Comparison of ENCODE assay signal across 8 cellular contexts in genomic region chr2:149586898-149587219, GRCh38. TPM values are rescaled to one million over a fixed set of nuclear protein-coding genes. Genes with fewer than 3 reads are reported as not detected.
DNase-seq lines count a peak whose midpoint lies in the region; ATAC-seq, FAIRE-seq and TF ChIP-seq lines count a peak whose summit lies in the region.

No MANE protein-coding gene starts in this region.

- peaks cover 6% of the 10 kb centered on the region; the same call in 1 of the 2 replicates for H4K20me1 ChIP-seq in IMR-90 (ENCODE audit: insufficient read depth, low read length)

- H4K8ac ChIP-seq in IMR-90 (ENCODE audit: low read depth in 2 of 2, low read length in 2 of 2) = peak overlapping the region; percentile 92 to 100

- H3K18ac ChIP-seq in IMR-90 (ENCODE audit: low read depth, low read length) = peak overlapping the region; percentile 92

- peak overlapping the region; percentile 95 for H2AFZ ChIP-seq in IMR-90 (replicated peaks; ENCODE audit: low read length, poor library complexity)

- dilution Hi-C loops in IMR-90 (cut with HindIII; ENCODE audit: low sequenced_read_pairs, unreplicated experiment) = no loop called here

- peak overlapping the region; percentile 96 for H2AK9ac ChIP-seq in IMR-90 (replicated peaks; ENCODE audit: low read depth, low read length, poor library complexity)

- H3K56ac ChIP-seq in IMR-90 (ENCODE audit: extremely low read depth, insufficient read depth, low read length) = peak overlapping the region; percentile 99

- TF ChIP-seq EP300 in A549 (IDR thresholded peaks at IDR 0.05) = no peak

- TF ChIP-seq RAD21 in A549 (conservative IDR thresholded peaks at IDR 0.05 in 1 of 2, IDR thresholded peaks at IDR 0.05 in 1 of 2) (no peak), IMR-90 (IDR thresholded peaks at IDR 0.05; ENCODE audit: low read length) (no peak)

- peaks cover 39% of the 10 kb centered on the region for H3K4me1 Mint-ChIP-seq in central memory CD8-positive, alpha-beta T cell

- H3K36me3 Mint-ChIP-seq in central memory CD8-positive, alpha-beta T cell (ENCODE audit: insufficient read depth) = peaks cover 32% of the 10 kb centered on the region

- intact Hi-C loops in IMR-90 (cut with micrococcal nuclease) = no loop called here

- peak overlapping the region; percentile 100 for H3K9ac ChIP-seq in IMR-90 (ENCODE audit: low read depth, low read length)
- peak overlapping the region; percentile 97 for H3K9ac ChIP-seq in mucosa of stomach (ENCODE audit: low read length)

- POLR2A ChIA-PET in A549 (lab: Yijun Ruan, JAX) (interaction anchor here (0.6 to 1.2 kb wide), 4 partner anchors 14 to 1850 kb away, joined by 3 to 10 read pairs (median 5); no protein-coding TSS in a partner anchor), IMR-90 (lab: Charles Lee; ENCODE audit: unreplicated experiment) (interaction anchor here (0.6 kb wide), 4 partner anchors 299 to 1675 kb away, joined by 3 to 23 read pairs (median 5); partner anchors contain the start of gene RBM43)

- H3K27ac ChIP-seq in A549 (peak overlapping the region; percentile 98 to 99), IMR-90 (ENCODE audit: insufficient read depth, low read length) (peak overlapping the region; percentile 94)

- H3K14ac ChIP-seq in IMR-90 (replicated peaks; ENCODE audit: low read depth, low read length) = peak overlapping the region; percentile 99

- ATAC-seq in A549 (no peak), IMR-90 (ENCODE audit: low read depth) (no peak), GM21515 (IDR thresholded peaks at IDR 0.05; ENCODE audit: unreplicated experiment) (no peak), GM18511 (IDR thresholded peaks at IDR 0.05; ENCODE audit: unreplicated experiment) (no peak)
- ATAC-seq in central memory CD8-positive, alpha-beta T cell (replicated peaks; ENCODE audit: extremely low read depth, poor library complexity, severe bottlenecking) = no peak

- peak overlapping the region; percentile 86 for H3K4me2 ChIP-seq in A549
- H3K4me2 ChIP-seq in IMR-90 (ENCODE audit: low read depth, low read length) = peak overlapping the region; percentile 84

- in situ Hi-C loops in IMR-90 (cut with MboI; ENCODE audit: low sequenced_read_pairs) = loop anchor here (25.0 kb wide), 3 partner anchors 1325 to 1850 kb away; no protein-coding TSS in a partner anchor

- H3K4me1 ChIP-seq in A549 (peaks cover 16% of the 10 kb centered on the region; the same call in 2 of the 3 replicates), IMR-90 (ENCODE audit: control insufficient read depth, insufficient read depth, low read length) (peaks cover 5% of the 10 kb centered on the region), mucosa of stomach (ENCODE audit: control insufficient read depth, insufficient read depth, low read length) (peaks cover 17% of the 10 kb centered on the region)

- peak overlapping the region; percentile 95 for H3K4me3 Mint-ChIP-seq in central memory CD8-positive, alpha-beta T cell

- FAIRE-seq in A549 (lab: Jason Lieb, UNC) (no peak), frontal cortex (lab: Jason Lieb, UNC) (no peak)

- H2AK5ac ChIP-seq in IMR-90 (ENCODE audit: low read depth, low read length) = peak overlapping the region; percentile 99

- no peaks in the 10 kb centered on the region for H3K9me3 ChIP-seq in A549
- H3K9me3 ChIP-seq in IMR-90 (ENCODE audit: control insufficient read depth, insufficient read depth, low read length) = no peaks in the 10 kb centered on the region
- no peaks in the 10 kb centered on the region for H3K9me3 ChIP-seq in mucosa of stomach (ENCODE audit: control insufficient read depth, low read length)

- TF ChIP-seq POLR2A in A549 (IDR thresholded peaks at IDR 0.05; ENCODE audit: low read length) (no peak), IMR-90 (IDR thresholded peaks at IDR 0.05; ENCODE audit: low read depth, low read length) (no peak)

- DNase-seq in A549 (ENCODE audit: low read depth in 1 of 2, low spot score in 1 of 2) = no peak
- DNase-seq in IMR-90 = no peak
- DNase-seq in central memory CD8-positive, alpha-beta T cell (ENCODE audit: low spot score in 2 of 2) = no peak
- no peak for DNase-seq in NCI-H748 treated with DMSO at 0.1 percent for 48 hours (lab: John Stamatoyannopoulos, UW)
- DNase-seq in frontal cortex (ENCODE audit: low spot score in 2 of 2) = no peak

- peak overlapping the region; percentile 82 for H2BK120ac ChIP-seq in IMR-90 (ENCODE audit: low read depth, low read length)

- peak overlapping the region; percentile 80 for H3K4me3 ChIP-seq in A549
- peak overlapping the region; percentile 76 for H3K4me3 ChIP-seq in IMR-90 (ENCODE audit: insufficient read depth, low read depth, low read length)
- peak overlapping the region; percentile 92 for H3K4me3 ChIP-seq in mucosa of stomach (ENCODE audit: low read length)

- H3K4ac ChIP-seq in IMR-90 (ENCODE audit: low read depth, low read length) = peak overlapping the region; percentile 99

- peaks cover 3 to 34% of the 10 kb centered on the region in 2 experiments; a peak in 2 of 4 replicates for H3K79me1 ChIP-seq in IMR-90 (ENCODE audit: low read depth in 1 of 2, low read length in 2 of 2)

- H3K27ac Mint-ChIP-seq in central memory CD8-positive, alpha-beta T cell (ENCODE audit: low read depth) = peak overlapping the region; percentile 99

- no TSS peak for BruUV-seq in IMR-90 (replicated peaks; lab: Mats Ljungman, UMichigan)

- peak overlapping the region; percentile 80; the same call in 2 of the 3 replicates for H2BK15ac ChIP-seq in IMR-90 (ENCODE audit: low read depth, low read length)

- peak overlapping the region; percentile 93 for H4K5ac ChIP-seq in IMR-90 (ENCODE audit: low read depth, low read length)

- CTCF ChIA-PET in A549 (lab: Yijun Ruan, JAX) (interaction anchor here (2.4 kb wide), 1 partner anchor 1652 kb away, joined by 13 read pairs; no protein-coding TSS in a partner anchor), IMR-90 (lab: Yijun Ruan, JAX) (interaction anchor here (0.7 kb wide), 1 partner anchor 121 kb away, joined by 3 read pairs; no protein-coding TSS in a partner anchor)

- H4K91ac ChIP-seq in IMR-90 (ENCODE audit: insufficient read depth, low read depth, low read length) = peak overlapping the region; percentile 96

- peak overlapping the region; percentile 100 for H3K23ac ChIP-seq in IMR-90 (ENCODE audit: low read depth, low read length)

- H3K27me3 Mint-ChIP-seq in central memory CD8-positive, alpha-beta T cell = peaks cover 25% of the 10 kb centered on the region

- no peaks in the 10 kb centered on the region for H3K9me1 ChIP-seq in IMR-90 (ENCODE audit: insufficient read depth, low read length)

- H3K27me3 ChIP-seq in IMR-90 (ENCODE audit: control insufficient read depth, insufficient read depth, low read length) (no peaks in the 10 kb centered on the region), mucosa of stomach (ENCODE audit: control insufficient read depth, insufficient read depth, low read length) (no peaks in the 10 kb centered on the region)

- H2BK20ac ChIP-seq in IMR-90 (ENCODE audit: low read depth, low read length) = 0 out of 2 replicates have a peak overlapping the region, but pooled peaks have one; percentile 58

- TF ChIP-seq CTCF in A549 (IDR thresholded peaks at IDR 0.05) (no peak), IMR-90 (conservative IDR thresholded peaks at IDR 0.05; ENCODE audit: low read depth, low read length) (no peak)

- WGBS in A549 (ENCODE audit: missing lambda C conversion rate) = 3% methylated on average over 7 of the region's 7 CpGs
- WGBS in IMR-90 (ENCODE audit: extremely low coverage in 2 of 2, insufficient read length in 1 of 2), 2 experiments = 0% methylated on average over 1 of the region's 7 CpGs; no CpG with 5 or more reads in 1 of the 2 experiments

- H3K9me3 Mint-ChIP-seq in central memory CD8-positive, alpha-beta T cell = no peaks in the 10 kb centered on the region

- peak overlapping the region; percentile 93 for H2BK5ac ChIP-seq in IMR-90 (ENCODE audit: low read depth, low read length, poor library complexity, severe bottlenecking)

- peaks cover 8% of the 10 kb centered on the region for H3K36me3 ChIP-seq in IMR-90 (ENCODE audit: control insufficient read depth, insufficient read depth, low read length)
- no peaks in the 10 kb centered on the region for H3K36me3 ChIP-seq in mucosa of stomach (ENCODE audit: control insufficient read depth, insufficient read depth, low read length)

TF ChIP-seq in A549, 52 proteins besides CTCF, POLR2A, EP300 and RAD21:
- TF ChIP-seq KDM1A (IDR thresholded peaks at IDR 0.05; ENCODE audit: low read depth) (no peak), CBX2 (IDR thresholded peaks at IDR 0.05; ENCODE audit: borderline replicate concordance, low read depth) (no peak), SMC3 (IDR thresholded peaks at IDR 0.05) (no peak), HOXB5 (CRISPR knock-in tag; IDR thresholded peaks at IDR 0.05) (no peak)
TF ChIP-seq in A549: peak in this region for 0.

TF ChIP-seq in IMR-90, 13 proteins besides CTCF, POLR2A, EP300 and RAD21 (continues in another document):
- no peak for TF ChIP-seq RFX5 (IDR thresholded peaks at IDR 0.05; ENCODE audit: low read depth, low read length)
- TF ChIP-seq RCOR1 (IDR thresholded peaks at IDR 0.05; ENCODE audit: insufficient replicate concordance, low read length) = no peak
- no peak for TF ChIP-seq USF2 (IDR thresholded peaks at IDR 0.05; ENCODE audit: low read depth, low read length)
- TF ChIP-seq CHD1 (IDR thresholded peaks at IDR 0.05; ENCODE audit: low read depth, low read length) = no peak
- no peak for TF ChIP-seq MAZ (IDR thresholded peaks at IDR 0.05; ENCODE audit: borderline replicate concordance, low read depth, low read length)
- no peak for TF ChIP-seq SMC3 (IDR thresholded peaks at IDR 0.05; ENCODE audit: low read depth, low read length)
- TF ChIP-seq BHLHE40 (IDR thresholded peaks at IDR 0.05; ENCODE audit: low read depth, low read length) = no peak
- TF ChIP-seq MAFK (IDR thresholded peaks at IDR 0.05; ENCODE audit: low read depth, low read length) = no peak
- TF ChIP-seq NFE2L2 (IDR thresholded peaks at IDR 0.05; ENCODE audit: low read depth, low read length) = no peak

RNA-seq across cellular contexts. Expression of gene MMADHC, which starts 0.7 kb away (rescaled TPM):
- polyA plus RNA-seq in A549 (2011; rRNA removed) (140 and 180 TPM in 2 replicates), A549 (2017; fragmentation: RNase III; extraction: RNeasy Plus Mini Kit Qiagen cat#74134 plus additional on column Dnase treatment) (103 to 107 TPM (median 106 TPM) in 3 replicates), IMR-90 (2012; rRNA removed) (57.5 and 62.6 TPM in 2 replicates)
- 39.7 and 40.3 TPM in 2 replicates for polyA plus RNA-seq in A549 (2012; cell fraction: cytosol; rRNA removed)
- 13.1 and 20.4 TPM in 2 replicates for polyA plus RNA-seq in A549 (2012; cell fraction: nucleus; rRNA removed)
- 59.2 and 62.3 TPM in 2 replicates for polyA minus RNA-seq in A549 (2011; rRNA and poly(A)+ RNA removed)
- total RNA-seq in IMR-90 (2012; rRNA removed) (112 and 159 TPM in 2 replicates), frontal cortex (147 TPM)
- 18.3 and 20.7 TPM in 2 replicates for polyA plus RNA-seq in IMR-90 (2012; cell fraction: cytosol; rRNA removed)
- polyA plus RNA-seq in IMR-90 (2012; cell fraction: nucleus; rRNA removed; ENCODE audit: low replicate concordance) = 4.9 and 22.1 TPM in 2 replicates
